Comparison of ENCODE assay signal across 24 cellular contexts in genomic region chr3:127065561-127066270, GRCh38.
DNase-seq lines count a peak whose midpoint lies in the region; ATAC-seq and TF ChIP-seq lines count a peak whose summit lies in the region.
"Had no signal": no experiment of that assay in that cellular context is flagged by ENCODE, and none has a peak within 500 bp of the region (broad histone marks: within the 10 kb centered on the region; RNA-seq: fewer than 3 reads in every experiment).

No MANE protein-coding gene starts in this region.

- H3K27me3 Mint-ChIP-seq in T-helper 2 cell treated with Interferon-gamma antibody and Interleukin-4, amounts not matched to agents 5 μg/mL and 100 μg/mL, for 36 hours (ENCODE audit: low read depth), result peaks cover 4% of the 10 kb centered on the region

- peak overlapping the region; percentile 59 for H3K4me2 ChIP-seq in smooth muscle cell

- in situ Hi-C loops in astrocyte of the spinal cord (cut with HindIII; ENCODE audit: low sequenced_read_pairs), result no loop called here

- TF ChIP-seq CTCF in astrocyte of the spinal cord (IDR thresholded peaks at IDR 0.05; ENCODE audit: low read depth, low read length), result no peak
- no peak for TF ChIP-seq CTCF in smooth muscle cell (IDR thresholded peaks at IDR 0.05; ENCODE audit: borderline replicate concordance, insufficient read depth, poor library complexity, severe bottlenecking)

- WGBS in smooth muscle cell (ENCODE audit: low lambda C conversion rate), result 71% methylated on average over 17 of the region's 17 CpGs

- H3K36me3 ChIP-seq in smooth muscle cell (ENCODE audit: low read depth), result no peaks in the 10 kb centered on the region
- H3K36me3 ChIP-seq: ascending aorta, BE2C, colonic mucosa, heart left ventricle had no signal

- no peak overlapping the region for H3K9ac ChIP-seq in smooth muscle cell (ENCODE audit: low read depth)

- no peak for ATAC-seq in GM19397 (IDR thresholded peaks at IDR 0.05; ENCODE audit: unreplicated experiment)
- ATAC-seq: effector memory CD8-positive, alpha-beta T cell; heart left ventricle; mucosa of descending colon; stimulated activated memory B cell treated with anti-CD40 and anti-IgM and Interleukin-4, amounts not matched to agents 10 μg/mL and 1 μg/mL and 100 μg/mL, for 72 hours had no signal

- no peaks in the 10 kb centered on the region for H3K9me3 ChIP-seq in smooth muscle cell (replicated peaks; ENCODE audit: low read depth)
- H3K9me3 ChIP-seq: ascending aorta, BE2C, colonic mucosa, heart left ventricle, mucosa of descending colon had no signal

- H3K27ac ChIP-seq in smooth muscle cell (ENCODE audit: low read depth), result no peak overlapping the region
- H3K27ac ChIP-seq: 22Rv1, ascending aorta, colonic mucosa, heart left ventricle had no signal

- no peaks in the 10 kb centered on the region for H4K20me1 ChIP-seq in smooth muscle cell (ENCODE audit: low read depth)

- H2AFZ ChIP-seq in smooth muscle cell (ENCODE audit: low read depth), result no peak overlapping the region

- H3K4me1 ChIP-seq in smooth muscle cell (ENCODE audit: low read depth), result peaks cover 5% of the 10 kb centered on the region
- H3K4me1 ChIP-seq: ascending aorta, colonic mucosa, heart left ventricle had no signal

- no peaks in the 10 kb centered on the region for H3K36me3 Mint-ChIP-seq in T-helper 2 cell treated with Interferon-gamma antibody and Interleukin-4, amounts not matched to agents 5 μg/mL and 100 μg/mL, for 36 hours (ENCODE audit: low read depth)
- H3K36me3 Mint-ChIP-seq: stimulated activated memory B cell treated with anti-CD40 and anti-IgM and Interleukin-4, amounts not matched to agents 10 μg/mL and 1 μg/mL and 100 μg/mL, for 72 hours had no signal

- no peaks in the 10 kb centered on the region for H3F3A ChIP-seq in smooth muscle cell (ENCODE audit: low read depth)

- H3K27me3 ChIP-seq in smooth muscle cell (ENCODE audit: low read depth), result no peaks in the 10 kb centered on the region
- H3K27me3 ChIP-seq: ascending aorta, BE2C, colonic mucosa had no signal

- H3K4me1 Mint-ChIP-seq in T-helper 2 cell treated with Interferon-gamma antibody and Interleukin-4, amounts not matched to agents 5 μg/mL and 100 μg/mL, for 36 hours (ENCODE audit: low read depth), result no peaks in the 10 kb centered on the region
- H3K4me1 Mint-ChIP-seq: activated CD4-positive, alpha-beta memory T cell treated with anti-CD3 and anti-CD28 coated beads, Interleukin-2, amount 10 ng/mL, durations not matched to agents 7 days and 5 days; neural crest cell; stimulated activated memory B cell treated with anti-CD40 and anti-IgM and Interleukin-4, amounts not matched to agents 10 μg/mL and 1 μg/mL and 100 μg/mL, for 72 hours had no signal

- H3K4me3 ChIP-seq in astrocyte of the spinal cord (ENCODE audit: low read depth, low read length) (no peak overlapping the region), smooth muscle cell (no peak overlapping the region)
- H3K4me3 ChIP-seq: ascending aorta, colonic mucosa, heart left ventricle, mucosa of descending colon had no signal

- H3K27ac Mint-ChIP-seq in T-helper 2 cell treated with Interferon-gamma antibody and Interleukin-4, amounts not matched to agents 5 μg/mL and 100 μg/mL, for 36 hours, result no peak overlapping the region
- H3K27ac Mint-ChIP-seq: activated CD4-positive, alpha-beta memory T cell treated with anti-CD3 and anti-CD28 coated beads, Interleukin-2, amount 10 ng/mL, durations not matched to agents 7 days and 5 days; effector memory CD8-positive, alpha-beta T cell; stimulated activated memory B cell treated with anti-CD40 and anti-IgM and Interleukin-4, amounts not matched to agents 10 μg/mL and 1 μg/mL and 100 μg/mL, for 72 hours had no signal

- no peaks in the 10 kb centered on the region for H3K9me3 Mint-ChIP-seq in T-helper 2 cell treated with Interferon-gamma antibody and Interleukin-4, amounts not matched to agents 5 μg/mL and 100 μg/mL, for 36 hours
- H3K9me3 Mint-ChIP-seq: activated CD4-positive, alpha-beta memory T cell treated with anti-CD3 and anti-CD28 coated beads, Interleukin-2, amount 10 ng/mL, durations not matched to agents 7 days and 5 days; effector memory CD8-positive, alpha-beta T cell; neural crest cell; stimulated activated memory B cell treated with anti-CD40 and anti-IgM and Interleukin-4, amounts not matched to agents 10 μg/mL and 1 μg/mL and 100 μg/mL, for 72 hours had no signal

- DNase-seq in activated effector memory CD4-positive, alpha-beta T cell treated with anti-CD3 and anti-CD28 coated beads, Interleukin-2, amount 50 U/mL, for 16 hours, result peak; percentile 10
- DNase-seq in activated effector memory CD4-positive, alpha-beta T cell treated with Interleukin-2 at 50 U/mL for 16 hours, result no peak
- peak; percentile 8 for DNase-seq in astrocyte of the spinal cord (ENCODE audit: low read depth, low spot score)
- peak; percentile 2 for DNase-seq in globus pallidus (ENCODE audit: low spot score)
- DNase-seq in smooth muscle cell (lab: John Stamatoyannopoulos, UW; ENCODE audit: unreplicated experiment), result no peak
- no peak for DNase-seq in HCEC 1CT
- DNase-seq in T-helper 2 cell treated with Interferon-gamma antibody and Interleukin-4, amounts not matched to agents 5 μg/mL and 100 μg/mL, for 36 hours (ENCODE audit: low spot score), result no peak
- DNase-seq: activated CD4-positive, alpha-beta memory T cell treated with anti-CD3 and anti-CD28 coated beads, Interleukin-2, amount 10 ng/mL, durations not matched to agents 7 days and 5 days; activated T-cell treated with anti-CD3 and anti-CD28 coated beads for 4 hours; BE2C; colonic mucosa; COR-L47; DMS79; effector memory CD8-positive, alpha-beta T cell; Karpas-422; mucosa of descending colon; NCI-H1930; NCI-H774 had no signal

- H3K4me3 Mint-ChIP-seq in T-helper 2 cell treated with Interferon-gamma antibody and Interleukin-4, amounts not matched to agents 5 μg/mL and 100 μg/mL, for 36 hours, result no peak overlapping the region
- H3K4me3 Mint-ChIP-seq: activated CD4-positive, alpha-beta memory T cell treated with anti-CD3 and anti-CD28 coated beads, Interleukin-2, amount 10 ng/mL, durations not matched to agents 7 days and 5 days; effector memory CD8-positive, alpha-beta T cell; neural crest cell; stimulated activated memory B cell treated with anti-CD40 and anti-IgM and Interleukin-4, amounts not matched to agents 10 μg/mL and 1 μg/mL and 100 μg/mL, for 72 hours had no signal

- no peaks in the 10 kb centered on the region for H3K79me2 ChIP-seq in smooth muscle cell (ENCODE audit: low read depth)

Comparison
In these comparisons a context has a peak if more than half of its experiments do, and no peak if none do; other contexts are left out.
1. DNase-seq: peak in activated effector memory CD4-positive, alpha-beta T cell treated with anti-CD3 and anti-CD28 coated beads, Interleukin-2, amount 50 U/mL, for 16 hours (single experiment), astrocyte of the spinal cord (single experiment) and globus pallidus (single experiment); none in activated effector memory CD4-positive, alpha-beta T cell treated with Interleukin-2 at 50 U/mL for 16 hours (single experiment), smooth muscle cell (single experiment), HCEC 1CT (single experiment) and T-helper 2 cell treated with Interferon-gamma antibody and Interleukin-4, amounts not matched to agents 5 μg/mL and 100 μg/mL, for 36 hours (single experiment).